ENCODE assay signal across 8 cellular contexts in genomic region chr7:76515999-76516443, GRCh38. TPM values are rescaled to one million over a fixed set of nuclear protein-coding genes. Genes with fewer than 3 reads are reported as not detected.
DNase-seq lines count a peak whose midpoint lies in the region; ATAC-seq and TF ChIP-seq lines count a peak whose summit lies in the region.

No MANE protein-coding gene starts in this region.

- TF ChIP-seq CTCF in brain microvascular endothelial cell (IDR thresholded peaks at IDR 0.05; ENCODE audit: low read depth, low read length, missing control alignments) (peak; percentile 99), mucosa of descending colon (IDR thresholded peaks at IDR 0.05) (peak; percentile 34)

- ATAC-seq in mucosa of descending colon (no peak), HG03457 (IDR thresholded peaks at IDR 0.05; ENCODE audit: unreplicated experiment) (no peak), GM19452 (IDR thresholded peaks at IDR 0.05; ENCODE audit: unreplicated experiment) (no peak), HG03196 (IDR thresholded peaks at IDR 0.05; ENCODE audit: unreplicated experiment) (no peak)

- no peaks in the 10 kb centered on the region for H3K27me3 ChIP-seq in brain microvascular endothelial cell (replicated peaks)

- H3K4me1 ChIP-seq in mucosa of descending colon (ENCODE audit: low read depth), result peaks cover 9% of the 10 kb centered on the region

- H3K4me3 ChIP-seq in brain microvascular endothelial cell (ENCODE audit: low read depth, low read length), result peak overlapping the region; percentile 43
- H3K4me3 ChIP-seq in mucosa of descending colon, result no peak overlapping the region

- no peak overlapping the region for H3K27ac ChIP-seq in brain microvascular endothelial cell

- no peaks in the 10 kb centered on the region for H3K9me3 ChIP-seq in mucosa of descending colon

- DNase-seq in G401 (ENCODE audit: low spot score) (peak; percentile 41), LHCN-M2 (ENCODE audit: low read depth) (peak; percentile 35), brain microvascular endothelial cell (peak; percentile 36), mucosa of descending colon (peak in 2 of 3 donors; percentile 66 to 73), ecto neural progenitor cell (ENCODE audit: low spot score) (no peak)

- H3K36me3 ChIP-seq in brain microvascular endothelial cell (replicated peaks) (no peaks in the 10 kb centered on the region), mucosa of descending colon (ENCODE audit: low read depth) (no peaks in the 10 kb centered on the region)

- intact Hi-C loops in mucosa of descending colon (cut with DNase I, micrococcal nuclease), result no loop called here

- in situ Hi-C loops in G401 (cut with HindIII; ENCODE audit: low sequenced_read_pairs) (no loop called here), brain microvascular endothelial cell (cut with HindIII; ENCODE audit: low pct_ligation_motif_present, low sequenced_read_pairs) (no loop called here)

RNA-seq across cellular contexts. Expression of gene UPK3B, which starts 5.7 kb away (rescaled TPM):
- 20.1 and 24.1 TPM in 2 replicates for total RNA-seq in G401 (2014; rRNA removed; shearing (Covaris generic))
- total RNA-seq in LHCN-M2 (2014; rRNA removed) (0.46 TPM in 1 of 2 replicates, not detected in the other), mucosa of descending colon (1 to 10 TPM; 2.2 to 4.3 (median 3.6) TPM)
- polyA plus RNA-seq in LHCN-M2 (2012), result not detected

RNA-seq across cellular contexts. Expression of gene SPDYE16, which starts 27.1 kb away (rescaled TPM):
- total RNA-seq in G401 (2014; rRNA removed; shearing (Covaris generic)), result not detected in 2 replicates
- total RNA-seq in LHCN-M2 (2014; rRNA removed) (not detected in 2 replicates), mucosa of descending colon (under 1 TPM in 2 of 3 donors, not detected in 1; 0.20 to 0.51 TPM)
- 0.19 TPM for polyA plus RNA-seq in LHCN-M2 (2012)

RNA-seq across cellular contexts. Expression of gene DTX2, which starts 54.5 kb away (rescaled TPM):
- total RNA-seq in G401 (2014; rRNA removed; shearing (Covaris generic)), result 15.8 and 20.1 TPM in 2 replicates
- 22.4 and 33.0 TPM in 2 replicates for total RNA-seq in LHCN-M2 (2014; rRNA removed)
- 22.6 TPM for polyA plus RNA-seq in LHCN-M2 (2012)
- 10 to 100 TPM; 52.3 to 91.6 (median 83.7) TPM for total RNA-seq in mucosa of descending colon
